8 cellular contexts compared by ENCODE assay signal in genomic region chr7:64888561-64888900, GRCh38.
A peak's percentile ranks its signal among the peaks of the same experiment; 100 is the strongest.
DNase-seq lines count a peak whose midpoint lies in the region; ATAC-seq lines count a peak whose summit lies in the region.

No MANE protein-coding gene starts in this region.

- ATAC-seq in stimulated activated effector memory CD8-positive, alpha-beta T cell treated with anti-CD3 and anti-CD28 coated beads, Interleukin-12 subunit alpha, Interleukin-12 subunit beta, amount 100 ng/mL, for 72 hours, result peak; percentile 4
- ATAC-seq in GM19035 (IDR thresholded peaks at IDR 0.05; ENCODE audit: unreplicated experiment) (no peak), GM18868 (IDR thresholded peaks at IDR 0.05; ENCODE audit: unreplicated experiment) (no peak), HG03565 (IDR thresholded peaks at IDR 0.05; ENCODE audit: unreplicated experiment) (no peak)

- H3K36me3 Mint-ChIP-seq in stimulated activated effector memory CD8-positive, alpha-beta T cell treated with anti-CD3 and anti-CD28 coated beads, Interleukin-12 subunit alpha, Interleukin-12 subunit beta, amount 100 ng/mL, for 72 hours, result no peaks in the 10 kb centered on the region

- H3K9me3 Mint-ChIP-seq in stimulated activated effector memory CD8-positive, alpha-beta T cell treated with anti-CD3 and anti-CD28 coated beads, Interleukin-12 subunit alpha, Interleukin-12 subunit beta, amount 100 ng/mL, for 72 hours, result no peaks in the 10 kb centered on the region

- H3K9me3 ChIP-seq in adipocyte (ENCODE audit: control insufficient read depth, low read length), result no peaks in the 10 kb centered on the region

- peak overlapping the region; percentile 46 for H3K27ac Mint-ChIP-seq in stimulated activated effector memory CD8-positive, alpha-beta T cell treated with anti-CD3 and anti-CD28 coated beads, Interleukin-12 subunit alpha, Interleukin-12 subunit beta, amount 100 ng/mL, for 72 hours

- no peaks in the 10 kb centered on the region for H3K36me3 ChIP-seq in adipocyte (ENCODE audit: control insufficient read depth, insufficient read depth, low read length, severe bottlenecking)

- peak overlapping the region; percentile 74 for H3K4me3 ChIP-seq in adipocyte (ENCODE audit: low read length)

- peak; percentile 75 for DNase-seq in SKM-1 (lab: John Stamatoyannopoulos, UW; ENCODE audit: unreplicated experiment)
- DNase-seq in SKM-1 treated with dmso at 0.1 percent for 144 hours (lab: John Stamatoyannopoulos, UW; ENCODE audit: unreplicated experiment), result no peak
- DNase-seq in adipocyte (ENCODE audit: low read depth), result no peak
- DNase-seq in islet precursor cell, result peak; percentile 47
- no peak for DNase-seq in stimulated activated effector memory CD8-positive, alpha-beta T cell treated with anti-CD3 and anti-CD28 coated beads, Interleukin-12 subunit alpha, Interleukin-12 subunit beta, amount 100 ng/mL, for 72 hours (ENCODE audit: low spot score in 2 of 2)

- H3K4me3 Mint-ChIP-seq in stimulated activated effector memory CD8-positive, alpha-beta T cell treated with anti-CD3 and anti-CD28 coated beads, Interleukin-12 subunit alpha, Interleukin-12 subunit beta, amount 100 ng/mL, for 72 hours, result peak overlapping the region; percentile 82

- H3K27me3 ChIP-seq in adipocyte (replicated peaks; ENCODE audit: control insufficient read depth, insufficient read depth, low read length), result peaks cover 33% of the 10 kb centered on the region

- peaks cover 12% of the 10 kb centered on the region for H3K4me1 Mint-ChIP-seq in stimulated activated effector memory CD8-positive, alpha-beta T cell treated with anti-CD3 and anti-CD28 coated beads, Interleukin-12 subunit alpha, Interleukin-12 subunit beta, amount 100 ng/mL, for 72 hours

- peaks cover 9% of the 10 kb centered on the region for H3K4me1 ChIP-seq in adipocyte (ENCODE audit: control insufficient read depth, insufficient read depth, low read length)

- H3K9ac ChIP-seq in adipocyte (ENCODE audit: low read length), result peak overlapping the region; percentile 63

Comparison
In these comparisons a context has a peak if more than half of its experiments do, and no peak if none do; other contexts are left out.
1. DNase-seq: peak in SKM-1 (single experiment) and islet precursor cell (single experiment); none in SKM-1 treated with dmso at 0.1 percent for 144 hours (single experiment), adipocyte (single experiment) and stimulated activated effector memory CD8-positive, alpha-beta T cell treated with anti-CD3 and anti-CD28 coated beads, Interleukin-12 subunit alpha, Interleukin-12 subunit beta, amount 100 ng/mL, for 72 hours (0 of 2).